18 cellular contexts compared by ENCODE assay signal in the genomic region with DNA sequence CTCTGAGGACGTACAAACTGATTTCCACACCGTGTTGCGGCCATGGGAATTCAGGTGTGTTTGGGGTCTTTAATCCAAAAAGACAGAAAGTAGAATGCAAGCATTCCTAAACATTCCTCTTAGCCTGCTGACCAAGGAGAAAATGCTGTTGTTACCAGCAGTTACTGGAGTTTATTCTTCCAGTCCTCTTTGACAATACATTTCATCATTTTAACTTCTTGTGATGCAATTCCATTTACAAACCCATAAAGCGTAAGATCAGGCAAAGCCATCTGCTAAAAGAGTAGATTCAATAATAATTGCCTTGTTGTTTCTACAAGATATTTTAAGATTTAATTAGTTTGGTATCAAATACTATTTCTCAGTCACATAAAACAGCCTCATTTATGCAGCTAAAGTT. TPM values are rescaled to one million over a fixed set of nuclear protein-coding genes. Genes with fewer than 3 reads are reported as not detected.
DNase-seq lines count a peak whose midpoint lies in the region; ATAC-seq, FAIRE-seq and TF ChIP-seq lines count a peak whose summit lies in the region.
"Had no signal": no experiment of that assay in that cellular context is flagged by ENCODE, and none has a peak within 500 bp of the region (broad histone marks: within the 10 kb centered on the region; RNA-seq: fewer than 3 reads in every experiment).

No MANE protein-coding gene starts in this region.

- H4K8ac ChIP-seq in H1 (ENCODE audit: extremely low read depth, insufficient read depth, low read length): no peak overlapping the region
- H4K8ac ChIP-seq in mesenchymal stem cell (ENCODE audit: low read length): no peak overlapping the region

- TF ChIP-seq RAD21 in Ishikawa (IDR thresholded peaks at IDR 0.05; ENCODE audit: low read depth) (no peak), H1 (IDR thresholded peaks at IDR 0.05 in 1 of 2, conservative IDR thresholded peaks at IDR 0.05 in 1 of 2; ENCODE audit: low read depth in 2 of 2, low read length in 2 of 2) (no peak)

- H4K91ac ChIP-seq in H1 (replicated peaks; ENCODE audit: insufficient read length, low read length) (no peak overlapping the region), mesenchymal stem cell (ENCODE audit: low read length) (no peak overlapping the region)

- DNase-seq in OCI-M1 (lab: John Stamatoyannopoulos, UW) (peak; percentile 18), H1 (ENCODE audit: low read depth in 1 of 2, low spot score in 2 of 2) (no peak), mesenchymal stem cell (peak; percentile 43), cardiac septum (ENCODE audit: low spot score) (no peak)
- no peak for DNase-seq in activated CD8-positive, alpha-beta memory T cell treated with anti-CD3 and anti-CD28 coated beads, Interleukin-2, amount 50 U/mL, for 4 hours
- DNase-seq in activated naive CD4-positive, alpha-beta T cell treated with anti-CD3 and anti-CD28 coated beads, Interleukin-2, amount 50 U/mL, for 72 hours (ENCODE audit: low spot score in 2 of 2): no peak
- DNase-seq: CD8-positive, alpha-beta memory T cell; DND-41; GDM1; MM.1S; NCI-H1436; NCI-H2081; NCI-H526 treated with DMSO at 0.1 percent for 48 hours; PC-3; SK-N-SH had no signal

- H3K27ac ChIP-seq in H1 (ENCODE audit: low read depth, low read length): no peak overlapping the region
- no peak overlapping the region for H3K27ac ChIP-seq in mesenchymal stem cell (ENCODE audit: low read length, poor library complexity, severe bottlenecking)
- H3K27ac ChIP-seq: BLaER1, HL-60 had no signal

- WGBS in H1 (ENCODE audit: extremely low coverage in 1 of 2, insufficient coverage in 1 of 2, insufficient read length in 1 of 2, insufficient replicate concordance in 2 of 2, low coverage in 1 of 2, low lambda C conversion rate in 2 of 2, missing lambda C conversion rate in 1 of 2), 2 experiments: 92% methylated on average over 4 of the region's 4 CpGs; no CpG with 5 or more reads in 1 of the 2 experiments
- 97% methylated on average over 3 of the region's 4 CpGs for WGBS in mesenchymal stem cell

- H2AK5ac ChIP-seq in H1 (ENCODE audit: low read depth, low read length) (no peak overlapping the region), mesenchymal stem cell (ENCODE audit: low read length, severe bottlenecking) (no peak overlapping the region)

- no peak overlapping the region for H2BK20ac ChIP-seq in H1 (ENCODE audit: low read length)

- H3K56ac ChIP-seq in H1 (replicated peaks; ENCODE audit: insufficient read length, low read depth, low read length): no peak overlapping the region

- no peak overlapping the region for H2BK15ac ChIP-seq in H1 (ENCODE audit: low read length)
- H2BK15ac ChIP-seq in mesenchymal stem cell (ENCODE audit: low read depth, poor library complexity, severe bottlenecking): no peak overlapping the region

- TF ChIP-seq POLR2A in H1 (IDR thresholded peaks at IDR 0.05; ENCODE audit: control extremely low read depth in 1 of 2, low read depth in 2 of 2, low read length in 2 of 2): no peak

- no peaks in the 10 kb centered on the region for H4K20me1 ChIP-seq in H1 (replicated peaks in 1 of 2; ENCODE audit: control insufficient read depth in 1 of 2, insufficient read depth in 2 of 2, low read length in 2 of 2)
- H4K20me1 ChIP-seq: BLaER1 had no signal

- no peaks in the 10 kb centered on the region for H3K4me1 ChIP-seq in H1 (replicated peaks in 1 of 4; ENCODE audit: control insufficient read depth in 3 of 4, insufficient read depth in 4 of 4, low read length in 3 of 4)
- H3K4me1 ChIP-seq in mesenchymal stem cell (ENCODE audit: control insufficient read depth, insufficient read depth, low read depth, low read length): no peaks in the 10 kb centered on the region
- H3K4me1 ChIP-seq: BLaER1 had no signal

- no peaks in the 10 kb centered on the region for H3K9me3 Mint-ChIP-seq in activated naive CD4-positive, alpha-beta T cell treated with anti-CD3 and anti-CD28 coated beads, Interleukin-2, amount 50 U/mL, for 72 hours

- no peaks in the 10 kb centered on the region for H3K79me2 ChIP-seq in H1 (ENCODE audit: control insufficient read depth in 1 of 2, insufficient read depth in 2 of 2, low read length in 2 of 2)

- no peak for TF ChIP-seq CTCF in H1 (IDR thresholded peaks at IDR 0.05; ENCODE audit: control extremely low read depth in 1 of 3, insufficient read depth in 1 of 3, low read depth in 1 of 3, low read length in 3 of 3)

- no peak overlapping the region for H3K18ac ChIP-seq in H1 (ENCODE audit: extremely low read depth, low read length)
- H3K18ac ChIP-seq in mesenchymal stem cell (ENCODE audit: low read depth in 1 of 2, low read length in 2 of 2): no peak overlapping the region

- H3K23me2 ChIP-seq in H1 (ENCODE audit: low read depth, low read length): no peaks in the 10 kb centered on the region

- no peak overlapping the region for H2BK5ac ChIP-seq in H1 (ENCODE audit: low read depth, low read length)
- H2BK5ac ChIP-seq in mesenchymal stem cell (ENCODE audit: low read depth, low read length, poor library complexity, severe bottlenecking): no peak overlapping the region

- no peak overlapping the region for H2BK120ac ChIP-seq in H1 (replicated peaks; ENCODE audit: low read depth, low read length)
- no peak overlapping the region for H2BK120ac ChIP-seq in mesenchymal stem cell (ENCODE audit: low read depth, low read length)

- H2BK12ac ChIP-seq in H1 (ENCODE audit: low read depth, low read length) (no peak overlapping the region), mesenchymal stem cell (ENCODE audit: low read length in 2 of 2) (no peak overlapping the region)

- no peak for ATAC-seq in activated naive CD4-positive, alpha-beta T cell treated with anti-CD3 and anti-CD28 coated beads, Interleukin-2, amount 50 U/mL, for 72 hours
- ATAC-seq: PC-3 had no signal

- TF ChIP-seq EP300 in Ishikawa (IDR thresholded peaks at IDR 0.05; ENCODE audit: borderline replicate concordance) (no peak), H1 (IDR thresholded peaks at IDR 0.05; ENCODE audit: borderline replicate concordance in 1 of 2, low read depth in 2 of 2, low read length in 2 of 2) (no peak)

- H3K23ac ChIP-seq in H1 (ENCODE audit: insufficient read length): no peak overlapping the region
- no peak overlapping the region for H3K23ac ChIP-seq in mesenchymal stem cell (ENCODE audit: low read length in 2 of 2)

- H3K36me3 ChIP-seq in H1 (ENCODE audit: control insufficient read depth in 2 of 4, insufficient read depth in 4 of 4, low read length in 3 of 4): no peaks in the 10 kb centered on the region
- H3K36me3 ChIP-seq in mesenchymal stem cell (ENCODE audit: control insufficient read depth in 1 of 2, insufficient read depth in 2 of 2, low read depth in 1 of 2, low read length in 2 of 2): no peaks in the 10 kb centered on the region
- H3K36me3 ChIP-seq: BLaER1 had no signal

- POLR2A ChIA-PET in H1 (lab: Charles Lee; ENCODE audit: partially characterized antibody): no interaction called here

- CTCF ChIA-PET in H1 (lab: Charles Lee; ENCODE audit: partially characterized antibody): no interaction called here

- H3K14ac ChIP-seq in H1 (ENCODE audit: insufficient read length): no peak overlapping the region
- no peak overlapping the region for H3K14ac ChIP-seq in mesenchymal stem cell (ENCODE audit: low read length in 2 of 2)

- no peak overlapping the region for H2AFZ ChIP-seq in H1 (ENCODE audit: low read length)
- H2AFZ ChIP-seq in mesenchymal stem cell (ENCODE audit: low read depth, low read length): no peak overlapping the region

- no peaks in the 10 kb centered on the region for H3K9me3 ChIP-seq in H1 (ENCODE audit: insufficient read depth in 2 of 2, low read depth in 1 of 2, low read length in 1 of 2)
- no peaks in the 10 kb centered on the region for H3K9me3 ChIP-seq in mesenchymal stem cell (ENCODE audit: control insufficient read depth, low read length)
- H3K9me3 ChIP-seq: BLaER1, SK-N-SH had no signal

- no peak overlapping the region for H3K4me2 ChIP-seq in H1 (ENCODE audit: insufficient read depth in 1 of 2, low read depth in 2 of 2, low read length in 2 of 2)
- no peak overlapping the region for H3K4me2 ChIP-seq in mesenchymal stem cell (ENCODE audit: low read length, poor library complexity, severe bottlenecking)
- H3K4me2 ChIP-seq: BLaER1, SK-N-SH had no signal

- H3K4ac ChIP-seq in H1 (replicated peaks; ENCODE audit: insufficient read length, low read depth, low read length) (no peak overlapping the region), mesenchymal stem cell (ENCODE audit: low read depth in 1 of 2, low read length in 2 of 2) (no peak overlapping the region)

- H3K79me1 ChIP-seq in H1 (ENCODE audit: low read depth, low read length) (no peaks in the 10 kb centered on the region), mesenchymal stem cell (replicated peaks; ENCODE audit: low read length, poor library complexity, severe bottlenecking) (peaks cover 5% of the 10 kb centered on the region)

- H3K9ac ChIP-seq in H1 (replicated peaks in 1 of 4; ENCODE audit: extremely low read depth in 1 of 4, low read depth in 3 of 4, low read length in 3 of 4): no peak overlapping the region; a peak in 1 of 7 replicates
- H3K9ac ChIP-seq in mesenchymal stem cell (ENCODE audit: low read length): no peak overlapping the region
- H3K9ac ChIP-seq: BLaER1, SK-N-SH had no signal

- intact Hi-C loops in cardiac septum (cut with DNase I): no loop called here

- no peak overlapping the region for H3K4me3 ChIP-seq in H1 (ENCODE audit: extremely low read depth in 1 of 4, insufficient read depth in 2 of 4, low read depth in 3 of 4, low read length in 4 of 4)
- H3K4me3 ChIP-seq in mesenchymal stem cell (ENCODE audit: insufficient read depth in 1 of 2, low read depth in 1 of 2, low read length in 2 of 2): no peak overlapping the region
- H3K4me3 ChIP-seq: BLaER1 had no signal

- H3K27ac Mint-ChIP-seq in activated naive CD4-positive, alpha-beta T cell treated with anti-CD3 and anti-CD28 coated beads, Interleukin-2, amount 50 U/mL, for 72 hours: no peak overlapping the region
- H3K27ac Mint-ChIP-seq: CD8-positive, alpha-beta memory T cell had no signal

- H3K27me3 ChIP-seq in H1 (replicated peaks in 1 of 4; ENCODE audit: control insufficient read depth in 3 of 4, extremely low read depth in 1 of 4, insufficient read depth in 3 of 4, low read length in 3 of 4) (no peaks in the 10 kb centered on the region), mesenchymal stem cell (ENCODE audit: control insufficient read depth in 1 of 2, insufficient read depth in 1 of 2, low read length in 2 of 2) (no peaks in the 10 kb centered on the region)
- H3K27me3 ChIP-seq: BLaER1 had no signal

- H3K36me3 Mint-ChIP-seq in activated naive CD4-positive, alpha-beta T cell treated with anti-CD3 and anti-CD28 coated beads, Interleukin-2, amount 50 U/mL, for 72 hours: no peaks in the 10 kb centered on the region
- H3K36me3 Mint-ChIP-seq: CD8-positive, alpha-beta memory T cell had no signal

- H4K5ac ChIP-seq in H1 (ENCODE audit: insufficient read length, low read depth, low read length): no peak overlapping the region

- no peak for FAIRE-seq in H1 (lab: Jason Lieb, UNC)

RNA-seq across cellular contexts. Expression of a gene that starts 32.7 kb away (rescaled TPM):
- 19.0 and 21.5 TPM in 2 replicates for total RNA-seq in H1 (2021; fragmentation: NEBNext Ultra II Directional; extraction: Animal tissue kit (Norgen Biotek cat#: 25700))
- polyA plus RNA-seq in H1 (2011; rRNA removed): 3.7 and 6.0 TPM in 2 replicates
- 7.2 TPM for polyA plus RNA-seq in H1 (2011; cell fraction: cytosol; rRNA removed)
- 7.5 TPM for polyA plus RNA-seq in H1 (2011; cell fraction: nucleus; rRNA removed)
- 9.3 to 17.6 TPM (median 11.7 TPM) in 4 replicates for polyA plus RNA-seq in H1 (2012, experiment 1 of 2)
- 0.94 TPM for polyA plus RNA-seq in H1 (2012, experiment 2 of 2)
- 12.4 TPM for polyA plus RNA-seq in H1 (2013, experiment 1 of 2)
- polyA plus RNA-seq in H1 (2013, experiment 2 of 2): 12.5 TPM
- polyA minus RNA-seq in H1 (2011; rRNA and poly(A)+ RNA removed): 15.4 and 17.5 TPM in 2 replicates
- 10.7 TPM for polyA minus RNA-seq in H1 (2011; cell fraction: cytosol; rRNA and poly(A)+ RNA removed)
- 8.1 TPM for polyA minus RNA-seq in H1 (2011; cell fraction: nucleus; rRNA and poly(A)+ RNA removed)
- polyA plus RNA-seq in mesenchymal stem cell (2013, experiment 1 of 2): 22.1 TPM
- 21.5 TPM for polyA plus RNA-seq in mesenchymal stem cell (2013, experiment 2 of 2)
- total RNA-seq in cardiac septum: 87.1 TPM
- total RNA-seq in activated naive CD4-positive, alpha-beta T cell treated with anti-CD3 and anti-CD28 coated beads, Interleukin-2, amount 50 U/mL, for 72 hours: 1 to 10 TPM; 1.9 to 2.3 TPM

Comparison
In these comparisons a context has a peak if more than half of its experiments do, and no peak if none do; other contexts are left out.
1. DNase-seq: peak in OCI-M1 (single experiment) and mesenchymal stem cell (single experiment); none in H1 (0 of 2), cardiac septum (single experiment), activated CD8-positive, alpha-beta memory T cell treated with anti-CD3 and anti-CD28 coated beads, Interleukin-2, amount 50 U/mL, for 4 hours (single experiment) and activated naive CD4-positive, alpha-beta T cell treated with anti-CD3 and anti-CD28 coated beads, Interleukin-2, amount 50 U/mL, for 72 hours (0 of 2).